Comparison of ENCODE assay signal across 9 cellular contexts in genomic region chrX:71911731-71912050, GRCh38. TPM values are rescaled to one million over a fixed set of nuclear protein-coding genes. Genes with fewer than 3 reads are reported as not detected.
A peak's percentile ranks its signal among the peaks of the same experiment; 100 is the strongest.
DNase-seq lines count a peak whose midpoint lies in the region; ATAC-seq lines count a peak whose summit lies in the region.
"Had no signal": no experiment of that assay in that cellular context is flagged by ENCODE, and none has a peak within 500 bp of the region (broad histone marks: within the 10 kb centered on the region; RNA-seq: fewer than 3 reads in every experiment).

No MANE protein-coding gene starts in this region.

- H3K27me3 Mint-ChIP-seq in activated T-helper 2 cell treated with anti-CD3 and anti-CD28 coated beads, Interferon-gamma antibody, Interleukin-2, Interleukin-4, amounts not matched to agents 10 μg/mL and 5 μg/mL and 100 μg/mL, durations not matched to agents 14 hours and 24 hours and 36 hours (ENCODE audit: low read depth), result peaks cover 51% of the 10 kb centered on the region

- intact Hi-C loops in activated T-helper 2 cell treated with anti-CD3 and anti-CD28 coated beads, Interferon-gamma antibody, Interleukin-2, Interleukin-4, amounts not matched to agents 10 μg/mL and 5 μg/mL and 100 μg/mL, durations not matched to agents 14 hours and 24 hours and 36 hours (cut with micrococcal nuclease), result loop anchor here (5.0 kb wide), 1 partner anchor 39 kb away; no protein-coding TSS in a partner anchor
- intact Hi-C loops in right cardiac atrium (cut with DNase I), result loop anchor here in 1 of 4 donors (5.0 to 10.0 kb wide), 2 partner anchors 83 to 221 kb away; partner anchors contain the start of gene RTL5

- H3K27me3 ChIP-seq in right cardiac atrium (ENCODE audit: control insufficient read depth, insufficient read depth) (no peaks in the 10 kb centered on the region), skeletal muscle tissue (ENCODE audit: control insufficient read depth in 3 of 3, insufficient read depth in 3 of 3, low read length in 3 of 3) (peaks cover 0 to 39% (median 4%) of the 10 kb centered on the region in 3 donors)

- WGBS in right cardiac atrium, result 4% methylated on average over 29 of the region's 29 CpGs

- H3K36me3 Mint-ChIP-seq in activated T-helper 2 cell treated with anti-CD3 and anti-CD28 coated beads, Interferon-gamma antibody, Interleukin-2, Interleukin-4, amounts not matched to agents 10 μg/mL and 5 μg/mL and 100 μg/mL, durations not matched to agents 14 hours and 24 hours and 36 hours (ENCODE audit: low read depth), result no peaks in the 10 kb centered on the region

- H3K9me3 ChIP-seq in ES-I3 (ENCODE audit: control insufficient read depth, insufficient read depth, low read length) (no peaks in the 10 kb centered on the region), right cardiac atrium (ENCODE audit: control insufficient read depth, low read length) (no peaks in the 10 kb centered on the region), skeletal muscle tissue (ENCODE audit: control insufficient read depth in 3 of 3, low read length in 3 of 3) (no peaks in the 10 kb centered on the region)

- ATAC-seq in right cardiac atrium (peak; percentile 42 to 50), esophagus mucosa (no peak)

- peak overlapping the region; percentile 96 for H3K9ac ChIP-seq in ES-I3 (ENCODE audit: low read depth, low read length)
- peak overlapping the region in 1 of 3 donors; percentile 23 for H3K9ac ChIP-seq in skeletal muscle tissue (ENCODE audit: low read depth in 1 of 3, low read length in 3 of 3)

- no peaks in the 10 kb centered on the region for H3K4me1 Mint-ChIP-seq in activated T-helper 2 cell treated with anti-CD3 and anti-CD28 coated beads, Interferon-gamma antibody, Interleukin-2, Interleukin-4, amounts not matched to agents 10 μg/mL and 5 μg/mL and 100 μg/mL, durations not matched to agents 14 hours and 24 hours and 36 hours (ENCODE audit: low read depth)
- H3K4me1 Mint-ChIP-seq: IgD-negative memory B cell had no signal

- no peaks in the 10 kb centered on the region for H3K9me3 Mint-ChIP-seq in activated T-helper 2 cell treated with anti-CD3 and anti-CD28 coated beads, Interferon-gamma antibody, Interleukin-2, Interleukin-4, amounts not matched to agents 10 μg/mL and 5 μg/mL and 100 μg/mL, durations not matched to agents 14 hours and 24 hours and 36 hours
- H3K9me3 Mint-ChIP-seq: IgD-negative memory B cell had no signal

- H3K27ac ChIP-seq in right cardiac atrium (ENCODE audit: low read length), result no peak overlapping the region
- H3K27ac ChIP-seq in skeletal muscle tissue (ENCODE audit: low read depth, low read length), result no peak overlapping the region

- H3K36me3 ChIP-seq in ES-I3 (ENCODE audit: insufficient read depth, low read length) (peaks cover 3% of the 10 kb centered on the region; the same call in 1 of the 2 replicates), skeletal muscle tissue (ENCODE audit: control insufficient read depth in 3 of 3, insufficient read depth in 3 of 3, low read length in 3 of 3) (no peaks in the 10 kb centered on the region)

- peak overlapping the region; percentile 65 for H3K4me3 ChIP-seq in right cardiac atrium (ENCODE audit: low read length)
- H3K4me3 ChIP-seq in skeletal muscle tissue (ENCODE audit: low read length in 3 of 3), result peak overlapping the region; percentile 38 to 46 (median 41)

- peaks cover 49% of the 10 kb centered on the region for H3K4me1 ChIP-seq in ES-I3 (ENCODE audit: insufficient read depth, low read length)
- H3K4me1 ChIP-seq in right cardiac atrium (ENCODE audit: control insufficient read depth, insufficient read depth, low read length), result no peaks in the 10 kb centered on the region
- no peaks in the 10 kb centered on the region for H3K4me1 ChIP-seq in skeletal muscle tissue (ENCODE audit: control insufficient read depth in 3 of 3, insufficient read depth in 3 of 3, low read length in 3 of 3)

- H3K27ac Mint-ChIP-seq in activated T-helper 2 cell treated with anti-CD3 and anti-CD28 coated beads, Interferon-gamma antibody, Interleukin-2, Interleukin-4, amounts not matched to agents 10 μg/mL and 5 μg/mL and 100 μg/mL, durations not matched to agents 14 hours and 24 hours and 36 hours, result no peak overlapping the region
- H3K27ac Mint-ChIP-seq: IgD-negative memory B cell had no signal

- DNase-seq in activated T-helper 2 cell treated with anti-CD3 and anti-CD28 coated beads, Interferon-gamma antibody, Interleukin-2, Interleukin-4, amounts not matched to agents 10 μg/mL and 5 μg/mL and 100 μg/mL, durations not matched to agents 14 hours and 24 hours and 36 hours (ENCODE audit: low spot score), result no peak
- DNase-seq in right cardiac atrium (peak; percentile 15 to 63 (median 50)), SHP77 (lab: John Stamatoyannopoulos, UW) (no peak), DMS114 treated with DMSO at 0.1 percent for 48 hours (lab: John Stamatoyannopoulos, UW; ENCODE audit: unreplicated experiment) (no peak)
- DNase-seq in activated CD4-positive, alpha-beta T cell treated with anti-CD3 and anti-CD28 coated beads for 4 hours, result no peak

- H3K4me3 Mint-ChIP-seq in activated T-helper 2 cell treated with anti-CD3 and anti-CD28 coated beads, Interferon-gamma antibody, Interleukin-2, Interleukin-4, amounts not matched to agents 10 μg/mL and 5 μg/mL and 100 μg/mL, durations not matched to agents 14 hours and 24 hours and 36 hours (ENCODE audit: low read depth), result peak overlapping the region; percentile 13

RNA-seq across cellular contexts. Expression of gene NHSL2, which starts 1.0 kb away (rescaled TPM):
- total RNA-seq in activated T-helper 2 cell treated with anti-CD3 and anti-CD28 coated beads, Interferon-gamma antibody, Interleukin-2, Interleukin-4, amounts not matched to agents 10 μg/mL and 5 μg/mL and 100 μg/mL, durations not matched to agents 14 hours and 24 hours and 36 hours, result 0.41 and 0.43 TPM in 2 replicates
- total RNA-seq in right cardiac atrium (1 to 10 TPM; 4.5 to 9.2 (median 7.4) TPM), skeletal muscle tissue (4.7 TPM), esophagus mucosa (1.2 TPM)
- polyA plus RNA-seq in right cardiac atrium, result 2.4 TPM

Comparison
In these comparisons a context has a peak if more than half of its experiments do, and no peak if none do; other contexts are left out.
1. DNase-seq: peak in right cardiac atrium (3 of 3); none in activated T-helper 2 cell treated with anti-CD3 and anti-CD28 coated beads, Interferon-gamma antibody, Interleukin-2, Interleukin-4, amounts not matched to agents 10 μg/mL and 5 μg/mL and 100 μg/mL, durations not matched to agents 14 hours and 24 hours and 36 hours (single experiment), SHP77 (0 of 2), DMS114 treated with DMSO at 0.1 percent for 48 hours (single experiment) and activated CD4-positive, alpha-beta T cell treated with anti-CD3 and anti-CD28 coated beads for 4 hours (0 of 2).